ENCODE assay signal across 26 cellular contexts in genomic region chr6:99743647-99744046, GRCh38.
DNase-seq lines count a peak whose midpoint lies in the region; ATAC-seq and TF ChIP-seq lines count a peak whose summit lies in the region.
"Had no signal": no experiment of that assay in that cellular context is flagged by ENCODE, and none has a peak within 500 bp of the region (broad histone marks: within the 10 kb centered on the region; RNA-seq: fewer than 3 reads in every experiment).

No MANE protein-coding gene starts in this region.

- no peak for ATAC-seq in memory B cell (ENCODE audit: low read depth)
- ATAC-seq: GM12878 had no signal

- no peaks in the 10 kb centered on the region for H3K9me3 ChIP-seq in HEK293 (ENCODE audit: control insufficient read depth, insufficient read depth, low read depth, low read length)
- H3K9me3 ChIP-seq in osteoblast (ENCODE audit: low read depth, low read length), result no peaks in the 10 kb centered on the region
- H3K9me3 ChIP-seq: BE2C, BLaER1 had no signal

- POLR2A ChIA-PET in HEK293 (lab: Yijun Ruan, JAX), result no interaction called here
- POLR2A ChIA-PET in HEK293T (lab: Yijun Ruan, JAX), result no interaction called here

- H3K27ac ChIP-seq in HEK293 (ENCODE audit: extremely low read depth, low read depth, low read length) (no peak overlapping the region), osteoblast (ENCODE audit: low read depth, low read length) (no peak overlapping the region)
- H3K27ac ChIP-seq: BLaER1 had no signal

- H3K79me2 ChIP-seq in osteoblast (ENCODE audit: insufficient read depth, low read length), result no peaks in the 10 kb centered on the region

- no peak for DNase-seq in HEK293T (ENCODE audit: extremely low spot score)
- no peak for DNase-seq in memory B cell (ENCODE audit: low spot score in 2 of 2)
- peak; percentile 30 for DNase-seq in osteoblast (ENCODE audit: insufficient read length, low spot score, missing footprints)
- DNase-seq in NCI-H1436 (lab: John Stamatoyannopoulos, UW), result no peak
- no peak for DNase-seq in NCI-H2171 treated with DMSO at 0.1 percent for 48 hours (lab: John Stamatoyannopoulos, UW)
- DNase-seq in HFFc6, result no peak
- DNase-seq in HPDE6-E6E7 (ENCODE audit: extremely low spot score), result no peak
- DNase-seq: 8988T; ACHN; BE2C; C1 segment of cervical spinal cord; CD4-positive, alpha-beta memory T cell; CD4-positive, CD25-positive, alpha-beta regulatory T cell; CD8-positive, alpha-beta memory T cell; COR-L47; DMS 273 treated with DMSO at 0.1 percent for 48 hours; DMS153; DMS53; DMS79; DND-41; EL; GDM1 had no signal

- H3K36me3 Mint-ChIP-seq in memory B cell (no peaks in the 10 kb centered on the region), HFFc6 (ENCODE audit: low read depth) (no peaks in the 10 kb centered on the region)
- H3K36me3 Mint-ChIP-seq: CD14-positive monocyte; CD4-positive, alpha-beta memory T cell; CD4-positive, CD25-positive, alpha-beta regulatory T cell; CD8-positive, alpha-beta memory T cell had no signal

- H3K27me3 Mint-ChIP-seq in memory B cell (peaks cover 14% of the 10 kb centered on the region), HFFc6 (ENCODE audit: insufficient read depth) (peaks cover 14% of the 10 kb centered on the region)

- no peak for TF ChIP-seq CTCF in HEK293 (tag by site-specific recombination; IDR thresholded peaks at IDR 0.05)
- no peak for TF ChIP-seq CTCF in osteoblast (IDR thresholded peaks at IDR 0.05; ENCODE audit: extremely low read depth, low read depth, low read length)
- no peak for TF ChIP-seq CTCF in HFFc6 (IDR thresholded peaks at IDR 0.05)

- H3K4me3 Mint-ChIP-seq in memory B cell (no peak overlapping the region), HFFc6 (no peak overlapping the region)
- H3K4me3 Mint-ChIP-seq: CD14-positive monocyte; CD4-positive, alpha-beta memory T cell; CD4-positive, CD25-positive, alpha-beta regulatory T cell; CD8-positive, alpha-beta memory T cell had no signal

- H3K27ac Mint-ChIP-seq in memory B cell (peak overlapping the region; percentile 5), HFFc6 (no peak overlapping the region)
- H3K27ac Mint-ChIP-seq: CD14-positive monocyte; CD4-positive, alpha-beta memory T cell; CD8-positive, alpha-beta memory T cell had no signal

- no peaks in the 10 kb centered on the region for H3K36me3 ChIP-seq in HEK293 (ENCODE audit: control insufficient read depth in 2 of 2, insufficient read depth in 1 of 2, low read length in 2 of 2)
- H3K36me3 ChIP-seq in osteoblast (ENCODE audit: insufficient read depth, low read length), result no peaks in the 10 kb centered on the region
- H3K36me3 ChIP-seq: BE2C, BLaER1 had no signal

- H3K4me3 ChIP-seq in HEK293 (ENCODE audit: low read depth, low read length) (no peak overlapping the region), osteoblast (ENCODE audit: insufficient read depth, low read length) (no peak overlapping the region)
- H3K4me3 ChIP-seq: BLaER1, GM12878 had no signal

- H3K4me1 Mint-ChIP-seq in memory B cell, result no peaks in the 10 kb centered on the region
- peaks cover 8% of the 10 kb centered on the region; the same call in 1 of the 2 replicates for H3K4me1 Mint-ChIP-seq in HFFc6 (ENCODE audit: low read depth)
- H3K4me1 Mint-ChIP-seq: CD14-positive monocyte; CD4-positive, alpha-beta memory T cell; CD4-positive, CD25-positive, alpha-beta regulatory T cell; CD8-positive, alpha-beta memory T cell had no signal

- H4K20me1 ChIP-seq in osteoblast (ENCODE audit: insufficient read depth, low read length), result no peaks in the 10 kb centered on the region
- H4K20me1 ChIP-seq: BLaER1 had no signal

- CTCF ChIA-PET in HEK293 (lab: Yijun Ruan, JAX), result interaction anchor here (1.0 to 5.2 kb wide), 2 partner anchors 275 to 311 kb away, joined by 3 to 22 read pairs; no protein-coding TSS in a partner anchor
- CTCF ChIA-PET in HEK293T (lab: Yijun Ruan, JAX), result no interaction called here

- H3K9me3 Mint-ChIP-seq in memory B cell (no peaks in the 10 kb centered on the region), HFFc6 (no peaks in the 10 kb centered on the region)
- H3K9me3 Mint-ChIP-seq: CD4-positive, alpha-beta memory T cell; CD4-positive, CD25-positive, alpha-beta regulatory T cell; CD8-positive, alpha-beta memory T cell had no signal

- H3K4me2 ChIP-seq in osteoblast (ENCODE audit: insufficient read depth, low read length), result no peak overlapping the region
- H3K4me2 ChIP-seq: BLaER1 had no signal

- no peaks in the 10 kb centered on the region for H3K4me1 ChIP-seq in HEK293 (ENCODE audit: control insufficient read depth, insufficient read depth, low read length)
- peaks cover 4% of the 10 kb centered on the region for H3K4me1 ChIP-seq in osteoblast (ENCODE audit: insufficient read depth, low read length)
- H3K4me1 ChIP-seq: BE2C, BLaER1 had no signal

- no peaks in the 10 kb centered on the region for H3K27me3 ChIP-seq in osteoblast (ENCODE audit: insufficient read depth, low read length)
- H3K27me3 ChIP-seq: BLaER1 had no signal

- H2AFZ ChIP-seq in osteoblast (ENCODE audit: low read length), result no peak overlapping the region

TF ChIP-seq in HEK293, 187 proteins besides CTCF, POLR2A, EP300 and RAD21 (continues in another document):
- TF ChIP-seq KLF10 (tag by site-specific recombination; IDR thresholded peaks at IDR 0.05), result no peak
- TF ChIP-seq TRIM28 (IDR thresholded peaks at IDR 0.05; ENCODE audit: borderline replicate concordance, low read length), result no peak
- TF ChIP-seq ZSCAN30 (tag by site-specific recombination; IDR thresholded peaks at IDR 0.05), result no peak
- no peak for TF ChIP-seq ZNF843 (tag by site-specific recombination; IDR thresholded peaks at IDR 0.05)
- TF ChIP-seq PRDM4 (tag by site-specific recombination; IDR thresholded peaks at IDR 0.05), result no peak
- no peak for TF ChIP-seq HOXA7 (CRISPR knock-in tag; IDR thresholded peaks at IDR 0.05; ENCODE audit: borderline replicate concordance)

TF ChIP-seq in HEK293T, 16 proteins besides CTCF, POLR2A, EP300 and RAD21:
- TF ChIP-seq TARDBP (IDR thresholded peaks at IDR 0.05) (no peak), PKNOX1 (IDR thresholded peaks at IDR 0.05) (0 out of 2 replicates have a peak, but pooled peaks have one; percentile 13)
